7 cellular contexts compared by ENCODE assay signal in the genomic region with DNA sequence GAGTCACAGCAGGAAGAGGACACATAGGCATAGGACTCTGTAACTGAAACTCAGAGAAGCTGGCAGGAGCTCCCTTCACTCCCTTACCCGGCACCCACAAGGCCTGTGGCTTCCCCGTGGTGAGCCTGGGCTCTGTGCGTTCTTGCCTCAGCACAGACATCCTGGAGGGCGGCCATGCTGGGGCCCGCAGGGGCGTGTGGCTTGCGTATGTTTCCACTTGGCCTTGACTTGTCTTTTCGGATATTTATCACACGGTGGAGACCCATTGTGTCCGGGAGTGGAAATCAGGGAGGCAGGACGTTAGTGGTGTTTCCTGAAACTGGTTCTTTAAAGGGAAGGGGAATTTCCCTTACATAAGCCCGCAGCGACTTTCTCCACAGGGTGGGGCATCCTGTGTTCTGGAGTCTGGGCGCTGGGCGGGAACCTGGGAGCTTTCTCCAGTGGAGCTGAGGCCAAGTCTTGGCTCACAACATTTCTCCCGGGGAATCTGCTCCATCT.
DNase-seq lines count a peak whose midpoint lies in the region; ATAC-seq and TF ChIP-seq lines count a peak whose summit lies in the region.

No MANE protein-coding gene starts in this region.

- H3K4me3 Mint-ChIP-seq in activated naive CD8-positive, alpha-beta T cell treated with anti-CD3 and anti-CD28 coated beads, Interleukin-2, amount 50 U/mL, for 24 hours: peak overlapping the region; percentile 16

- peak; percentile 25 for ATAC-seq in HG03521 (IDR thresholded peaks at IDR 0.05; ENCODE audit: unreplicated experiment)
- ATAC-seq in activated naive CD8-positive, alpha-beta T cell treated with anti-CD3 and anti-CD28 coated beads, Interleukin-2, amount 50 U/mL, for 24 hours: peak; percentile 94

- peaks cover 34% of the 10 kb centered on the region for H3K27me3 Mint-ChIP-seq in activated naive CD8-positive, alpha-beta T cell treated with anti-CD3 and anti-CD28 coated beads, Interleukin-2, amount 50 U/mL, for 24 hours

- TF ChIP-seq CTCF in GM20000 (IDR thresholded peaks at IDR 0.05; ENCODE audit: extremely low read depth, missing control alignments): no peak

- peaks cover 29% of the 10 kb centered on the region for H3K4me1 Mint-ChIP-seq in activated naive CD8-positive, alpha-beta T cell treated with anti-CD3 and anti-CD28 coated beads, Interleukin-2, amount 50 U/mL, for 24 hours

- peaks cover 11% of the 10 kb centered on the region for H3K36me3 Mint-ChIP-seq in activated naive CD8-positive, alpha-beta T cell treated with anti-CD3 and anti-CD28 coated beads, Interleukin-2, amount 50 U/mL, for 24 hours (ENCODE audit: low read depth)

- DNase-seq in GM20000 (ENCODE audit: low spot score) (peak; percentile 39), kidney tubule cell (ENCODE audit: low spot score) (peak; percentile 68), SIG-M5 treated with dmso at 0.1 percent for 504 hours (lab: John Stamatoyannopoulos, UW; ENCODE audit: unreplicated experiment) (no peak), SIG-M5 (lab: John Stamatoyannopoulos, UW) (no peak)
- DNase-seq in activated naive CD8-positive, alpha-beta T cell treated with anti-CD3 and anti-CD28 coated beads, Interleukin-2, amount 50 U/mL, for 24 hours: peak; percentile 73
- DNase-seq in stimulated activated CD8-positive, alpha-beta memory T cell treated with anti-CD3 and anti-CD28 coated beads, Interleukin-2, amount 100 ng/mL, for 48 hours (ENCODE audit: low read depth in 2 of 2): peak; percentile 17 to 57

- peak overlapping the region; percentile 29 for H3K27ac Mint-ChIP-seq in activated naive CD8-positive, alpha-beta T cell treated with anti-CD3 and anti-CD28 coated beads, Interleukin-2, amount 50 U/mL, for 24 hours

- H3K9me3 Mint-ChIP-seq in activated naive CD8-positive, alpha-beta T cell treated with anti-CD3 and anti-CD28 coated beads, Interleukin-2, amount 50 U/mL, for 24 hours: no peaks in the 10 kb centered on the region

Comparison
In these comparisons a context has a peak if more than half of its experiments do, and no peak if none do; other contexts are left out.
1. DNase-seq: peak in GM20000 (single experiment), activated naive CD8-positive, alpha-beta T cell treated with anti-CD3 and anti-CD28 coated beads, Interleukin-2, amount 50 U/mL, for 24 hours (single experiment), kidney tubule cell (single experiment) and stimulated activated CD8-positive, alpha-beta memory T cell treated with anti-CD3 and anti-CD28 coated beads, Interleukin-2, amount 100 ng/mL, for 48 hours (2 of 2); none in SIG-M5 treated with dmso at 0.1 percent for 504 hours (single experiment) and SIG-M5 (single experiment).